In genomic region chr4:48270516-48270897, GRCh38 we compare ENCODE assay signal across 9 cellular contexts. TPM values are rescaled to one million over a fixed set of nuclear protein-coding genes. Genes with fewer than 3 reads are reported as not detected.
DNase-seq lines count a peak whose midpoint lies in the region; ATAC-seq, FAIRE-seq and TF ChIP-seq lines count a peak whose summit lies in the region.
"Had no signal": no experiment of that assay in that cellular context is flagged by ENCODE, and none has a peak within 500 bp of the region (broad histone marks: within the 10 kb centered on the region; RNA-seq: fewer than 3 reads in every experiment).

No MANE protein-coding gene starts in this region.

- no peaks in the 10 kb centered on the region for H3K9me3 Mint-ChIP-seq in MCF 10A (ENCODE audit: unreplicated experiment)

- H2BK20ac ChIP-seq in IMR-90 (ENCODE audit: low read depth, low read length) = no peak overlapping the region

- no peaks in the 10 kb centered on the region for H3K4me1 Mint-ChIP-seq in MCF 10A (ENCODE audit: insufficient read depth, unreplicated experiment)

- peak overlapping the region; percentile 82; the same call in 1 of the 2 replicates for H4K5ac ChIP-seq in IMR-90 (ENCODE audit: low read depth, low read length)

- H2AK9ac ChIP-seq in IMR-90 (replicated peaks; ENCODE audit: low read depth, low read length, poor library complexity) = no peak overlapping the region

- H4K8ac ChIP-seq in IMR-90 (ENCODE audit: low read depth in 2 of 2, low read length in 2 of 2) = peak overlapping the region; percentile 22 to 73; a peak in 2 of 4 replicates

- TF ChIP-seq POLR2A in A549 (IDR thresholded peaks at IDR 0.05; ENCODE audit: low read length) (no peak), IMR-90 (IDR thresholded peaks at IDR 0.05; ENCODE audit: low read depth, low read length) (no peak), H54 (IDR thresholded peaks at IDR 0.05; ENCODE audit: low read depth, low read length) (no peak)

- H3K23ac ChIP-seq in IMR-90 (ENCODE audit: low read depth, low read length) = no peak overlapping the region

- no peak for TF ChIP-seq EP300 in A549 (IDR thresholded peaks at IDR 0.05)

- peak overlapping the region; percentile 76 to 85 for H3K27ac ChIP-seq in A549
- H3K27ac ChIP-seq in IMR-90 (ENCODE audit: insufficient read depth, low read length) = no peak overlapping the region

- DNase-seq in A549 (ENCODE audit: low read depth in 1 of 2, low spot score in 1 of 2) (peak in 1 of 2 experiments; percentile 1), IMR-90 (no peak), MCF 10A (ENCODE audit: unreplicated experiment) (no peak), H54 (ENCODE audit: insufficient read length, low spot score) (no peak), omental fat pad (ENCODE audit: low spot score) (no peak), occipital lobe (lab: John Stamatoyannopoulos, UW) (no peak), HCEC 1CT (no peak)

- H3K36me3 Mint-ChIP-seq in MCF 10A (ENCODE audit: insufficient read depth, unreplicated experiment) = no peaks in the 10 kb centered on the region

- no TSS peak for BruUV-seq in IMR-90 (replicated peaks; lab: Mats Ljungman, UMichigan)
- no TSS peak for BruUV-seq in MCF 10A (replicated peaks; lab: Mats Ljungman, UMichigan)

- ATAC-seq in A549 (no peak), IMR-90 (ENCODE audit: low read depth) (no peak), omental fat pad (ENCODE audit: low FRiP score) (no peak)

- H3K4me2 ChIP-seq in A549 = peak overlapping the region; percentile 83
- H3K4me2 ChIP-seq in IMR-90 (ENCODE audit: low read depth, low read length) = peak overlapping the region; percentile 83; the same call in 1 of the 2 replicates

- H3K56ac ChIP-seq in IMR-90 (ENCODE audit: extremely low read depth, insufficient read depth, low read length) = no peak overlapping the region

- 0 out of 3 replicates have a peak, but pooled peaks cover 3% of the 10 kb centered on the region for H3K4me1 ChIP-seq in A549
- no peaks in the 10 kb centered on the region for H3K4me1 ChIP-seq in IMR-90 (ENCODE audit: control insufficient read depth, insufficient read depth, low read length)
- peaks cover 39% of the 10 kb centered on the region for H3K4me1 ChIP-seq in mononuclear cell (ENCODE audit: insufficient read depth, low read length)

- H3K79me1 ChIP-seq in IMR-90 (ENCODE audit: low read depth in 1 of 2, low read length in 2 of 2) = no peaks in the 10 kb centered on the region

- in situ Hi-C loops in IMR-90 (cut with MboI; ENCODE audit: low sequenced_read_pairs) = no loop called here

- H3K9ac ChIP-seq in IMR-90 (ENCODE audit: low read depth, low read length) = no peak overlapping the region; the same call in 1 of the 2 replicates

- H3K9me1 ChIP-seq in IMR-90 (ENCODE audit: insufficient read depth, low read length) = no peaks in the 10 kb centered on the region

- no peak overlapping the region for H2BK120ac ChIP-seq in IMR-90 (ENCODE audit: low read depth, low read length)

- H2BK15ac ChIP-seq in IMR-90 (ENCODE audit: low read depth, low read length) = no peak overlapping the region

- H3K14ac ChIP-seq in IMR-90 (replicated peaks; ENCODE audit: low read depth, low read length) = 0 out of 2 replicates have a peak overlapping the region, but pooled peaks have one; percentile 39

- H3K27me3 ChIP-seq in IMR-90 (ENCODE audit: control insufficient read depth, insufficient read depth, low read length) (no peaks in the 10 kb centered on the region), mononuclear cell (ENCODE audit: insufficient read depth, low read length) (no peaks in the 10 kb centered on the region)

- no peaks in the 10 kb centered on the region for H3K27me3 Mint-ChIP-seq in MCF 10A (ENCODE audit: insufficient read depth, unreplicated experiment)

- no peaks in the 10 kb centered on the region for H4K20me1 ChIP-seq in IMR-90 (ENCODE audit: insufficient read depth, low read length)

- POLR2A ChIA-PET in A549 (lab: Yijun Ruan, JAX) = no interaction called here
- POLR2A ChIA-PET in IMR-90 (lab: Charles Lee; ENCODE audit: unreplicated experiment) = no interaction called here
- POLR2A ChIA-PET in MCF 10A (lab: Yijun Ruan, JAX) = interaction anchor here (0.6 to 0.9 kb wide), 4 partner anchors 28 to 760 kb away, joined by 3 read pairs; no protein-coding TSS in a partner anchor

- H2BK5ac ChIP-seq in IMR-90 (ENCODE audit: low read depth, low read length, poor library complexity, severe bottlenecking) = no peak overlapping the region

- no peak overlapping the region for H3K18ac ChIP-seq in IMR-90 (ENCODE audit: low read depth, low read length)

- H3K9me3 ChIP-seq in A549 (no peaks in the 10 kb centered on the region), IMR-90 (ENCODE audit: control insufficient read depth, insufficient read depth, low read length) (no peaks in the 10 kb centered on the region), mononuclear cell (ENCODE audit: low read depth, low read length) (no peaks in the 10 kb centered on the region)

- FAIRE-seq in A549 (lab: Jason Lieb, UNC) = no peak
- no peak for FAIRE-seq in H54 (lab: Jason Lieb, UNC)
- FAIRE-seq: bronchial epithelial cell had no signal

- TF ChIP-seq RAD21 in A549 (conservative IDR thresholded peaks at IDR 0.05 in 1 of 2, IDR thresholded peaks at IDR 0.05 in 1 of 2) (no peak), IMR-90 (IDR thresholded peaks at IDR 0.05; ENCODE audit: low read length) (no peak)

- CTCF ChIA-PET in A549 (lab: Yijun Ruan, JAX) = interaction anchor here (1.3 kb wide), 2 partner anchors 45 to 105 kb away, joined by 3 to 5 read pairs; no protein-coding TSS in a partner anchor
- CTCF ChIA-PET in IMR-90 (lab: Yijun Ruan, JAX) = no interaction called here
- CTCF ChIA-PET in MCF 10A (lab: Yijun Ruan, JAX) = interaction anchor here (0.6 kb wide), 2 partner anchors 9 to 489 kb away, joined by 3 read pairs; no protein-coding TSS in a partner anchor

- H2AFZ ChIP-seq in IMR-90 (replicated peaks; ENCODE audit: low read length, poor library complexity) = peak overlapping the region; percentile 99

- TF ChIP-seq CTCF in A549 (IDR thresholded peaks at IDR 0.05) (no peak), IMR-90 (conservative IDR thresholded peaks at IDR 0.05; ENCODE audit: low read depth, low read length) (no peak), MCF 10A (IDR thresholded peaks at IDR 0.05; ENCODE audit: unreplicated experiment) (no peak), omental fat pad (IDR thresholded peaks at IDR 0.05) (no peak)

- H3K36me3 ChIP-seq in IMR-90 (ENCODE audit: control insufficient read depth, insufficient read depth, low read length) = no peaks in the 10 kb centered on the region

- no peak overlapping the region for H2AK5ac ChIP-seq in IMR-90 (ENCODE audit: low read depth, low read length)

- 59% methylated on average over 3 of the region's 3 CpGs for WGBS in A549 (ENCODE audit: missing lambda C conversion rate)
- no CpG with 5 or more reads among the region's 3 CpGs for WGBS in IMR-90 (ENCODE audit: extremely low coverage in 2 of 2, insufficient read length in 1 of 2), 2 experiments

- H3K4me3 ChIP-seq in A549 = peak overlapping the region; percentile 96
- H3K4me3 ChIP-seq in IMR-90 (ENCODE audit: insufficient read depth, low read depth, low read length) = no peak overlapping the region; the same call in 1 of the 2 replicates
- H3K4me3 ChIP-seq in mononuclear cell (ENCODE audit: low read length) = peak overlapping the region; percentile 82

- H3K27ac Mint-ChIP-seq in MCF 10A (ENCODE audit: low read depth, unreplicated experiment) = peak overlapping the region; percentile 7

- intact Hi-C loops in IMR-90 (cut with micrococcal nuclease) (loop anchor here (5.0 kb wide), 1 partner anchor 143 kb away; no protein-coding TSS in a partner anchor), MCF 10A (cut with micrococcal nuclease) (no loop called here)

- H3K4me3 Mint-ChIP-seq in MCF 10A (ENCODE audit: unreplicated experiment) = peak overlapping the region; percentile 85

- H3K4ac ChIP-seq in IMR-90 (ENCODE audit: low read depth, low read length) = peak overlapping the region; percentile 58; the same call in 1 of the 2 replicates

- H4K91ac ChIP-seq in IMR-90 (ENCODE audit: insufficient read depth, low read depth, low read length) = no peak overlapping the region

- dilution Hi-C loops in IMR-90 (cut with HindIII; ENCODE audit: low sequenced_read_pairs, unreplicated experiment) = no loop called here

TF ChIP-seq in A549, 52 proteins besides CTCF, POLR2A, EP300 and RAD21:
- TF ChIP-seq MAFK (IDR thresholded peaks at IDR 0.05; ENCODE audit: partially characterized antibody) (peak; percentile 57), RNF2 (IDR thresholded peaks at IDR 0.05; ENCODE audit: borderline replicate concordance, low read depth) (no peak)

TF ChIP-seq in IMR-90, 13 proteins besides CTCF, POLR2A, EP300 and RAD21:
- TF ChIP-seq MAFK (IDR thresholded peaks at IDR 0.05; ENCODE audit: low read depth, low read length) = peak; percentile 26; the same call in 1 of the 2 replicates
- TF ChIP-seq RCOR1 (IDR thresholded peaks at IDR 0.05; ENCODE audit: insufficient replicate concordance, low read length) = no peak
TF ChIP-seq in IMR-90: peak in this region for 1.

RNA-seq across cellular contexts. Expression of gene TEC, which starts 0.9 kb away (rescaled TPM):
- polyA plus RNA-seq in A549 (2011; rRNA removed) (1.2 and 1.3 TPM in 2 replicates), A549 (2017; fragmentation: RNase III; extraction: RNeasy Plus Mini Kit Qiagen cat#74134 plus additional on column Dnase treatment) (1.4 to 1.9 TPM (median 1.6 TPM) in 3 replicates), IMR-90 (2012; rRNA removed) (0.16 and 0.39 TPM in 2 replicates)
- 0.29 and 0.30 TPM in 2 replicates for polyA plus RNA-seq in A549 (2012; cell fraction: cytosol; rRNA removed)
- 0.36 and 0.71 TPM in 2 replicates for polyA plus RNA-seq in A549 (2012; cell fraction: nucleus; rRNA removed)
- polyA minus RNA-seq in A549 (2011; rRNA and poly(A)+ RNA removed) = 1.3 and 1.6 TPM in 2 replicates
- total RNA-seq in IMR-90 (2012; rRNA removed) (0.54 and 1.1 TPM in 2 replicates), MCF 10A (2022) (1.1 and 1.6 TPM in 2 replicates), mononuclear cell (7.2 TPM), omental fat pad (1 to 10 TPM; 2.6 to 4.8 (median 3.9) TPM), occipital lobe (5.5 TPM)
- 0.03 and 0.04 TPM in 2 replicates for polyA plus RNA-seq in IMR-90 (2012; cell fraction: cytosol; rRNA removed)
- polyA plus RNA-seq in IMR-90 (2012; cell fraction: nucleus; rRNA removed; ENCODE audit: low replicate concordance) = 0.10 and 0.65 TPM in 2 replicates
